1 cellular context compared by ENCODE assay signal in the genomic region with DNA sequence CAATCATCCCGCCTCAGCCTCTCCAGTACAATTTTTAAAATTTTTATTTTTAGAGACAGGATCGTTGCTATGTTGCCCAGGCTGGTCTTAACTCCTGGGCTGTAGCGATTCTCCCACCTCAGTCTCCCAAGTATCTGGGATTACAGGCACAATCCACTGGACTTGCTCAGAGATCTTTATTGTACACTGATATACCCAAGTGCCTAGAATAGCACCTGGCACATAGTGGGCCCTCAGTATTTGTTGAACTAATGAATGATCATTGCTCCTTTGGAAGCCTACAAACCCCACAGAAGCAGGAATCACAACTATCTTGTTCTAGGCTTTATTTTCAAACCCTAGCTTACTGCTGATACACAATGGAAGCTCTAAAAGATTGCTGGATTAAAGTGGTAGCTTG.
TF ChIP-seq lines count a peak whose summit lies in the region.

No MANE protein-coding gene starts in this region.

TF ChIP-seq in WTC11, 78 proteins besides CTCF, POLR2A, EP300 and RAD21 (continued from another document):
- TF ChIP-seq, protein P1, sequence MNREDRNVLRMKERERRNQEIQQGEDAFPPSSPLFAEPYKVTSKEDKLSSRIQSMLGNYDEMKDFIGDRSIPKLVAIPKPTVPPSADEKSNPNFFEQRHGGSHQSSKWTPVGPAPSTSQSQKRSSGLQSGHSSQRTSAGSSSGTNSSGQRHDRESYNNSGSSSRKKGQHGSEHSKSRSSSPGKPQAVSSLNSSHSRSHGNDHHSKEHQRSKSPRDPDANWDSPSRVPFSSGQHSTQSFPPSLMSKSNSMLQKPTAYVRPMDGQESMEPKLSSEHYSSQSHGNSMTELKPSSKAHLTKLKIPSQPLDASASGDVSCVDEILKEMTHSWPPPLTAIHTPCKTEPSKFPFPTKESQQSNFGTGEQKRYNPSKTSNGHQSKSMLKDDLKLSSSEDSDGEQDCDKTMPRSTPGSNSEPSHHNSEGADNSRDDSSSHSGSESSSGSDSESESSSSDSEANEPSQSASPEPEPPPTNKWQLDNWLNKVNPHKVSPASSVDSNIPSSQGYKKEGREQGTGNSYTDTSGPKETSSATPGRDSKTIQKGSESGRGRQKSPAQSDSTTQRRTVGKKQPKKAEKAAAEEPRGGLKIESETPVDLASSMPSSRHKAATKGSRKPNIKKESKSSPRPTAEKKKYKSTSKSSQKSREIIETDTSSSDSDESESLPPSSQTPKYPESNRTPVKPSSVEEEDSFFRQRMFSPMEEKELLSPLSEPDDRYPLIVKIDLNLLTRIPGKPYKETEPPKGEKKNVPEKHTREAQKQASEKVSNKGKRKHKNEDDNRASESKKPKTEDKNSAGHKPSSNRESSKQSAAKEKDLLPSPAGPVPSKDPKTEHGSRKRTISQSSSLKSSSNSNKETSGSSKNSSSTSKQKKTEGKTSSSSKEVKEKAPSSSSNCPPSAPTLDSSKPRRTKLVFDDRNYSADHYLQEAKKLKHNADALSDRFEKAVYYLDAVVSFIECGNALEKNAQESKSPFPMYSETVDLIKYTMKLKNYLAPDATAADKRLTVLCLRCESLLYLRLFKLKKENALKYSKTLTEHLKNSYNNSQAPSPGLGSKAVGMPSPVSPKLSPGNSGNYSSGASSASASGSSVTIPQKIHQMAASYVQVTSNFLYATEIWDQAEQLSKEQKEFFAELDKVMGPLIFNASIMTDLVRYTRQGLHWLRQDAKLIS (CRISPR knock-in tag; IDR thresholded peaks at IDR 0.05; ENCODE audit: borderline replicate concordance): no peak
- TF ChIP-seq MYBL2 (CRISPR knock-in tag; IDR thresholded peaks at IDR 0.05) (no peak), ESRRA (CRISPR knock-in tag; IDR thresholded peaks at IDR 0.05; ENCODE audit: borderline replicate concordance) (no peak), ZNF121 (CRISPR knock-in tag; IDR thresholded peaks at IDR 0.05) (no peak), NFE2L1 (CRISPR knock-in tag; IDR thresholded peaks at IDR 0.05) (no peak), JAZF1 (CRISPR knock-in tag; IDR thresholded peaks at IDR 0.05) (no peak), ZNF671 (CRISPR knock-in tag; IDR thresholded peaks at IDR 0.05) (no peak), MXD4 (CRISPR knock-in tag; IDR thresholded peaks at IDR 0.05; ENCODE audit: borderline replicate concordance) (no peak)
- TF ChIP-seq, protein P2, sequence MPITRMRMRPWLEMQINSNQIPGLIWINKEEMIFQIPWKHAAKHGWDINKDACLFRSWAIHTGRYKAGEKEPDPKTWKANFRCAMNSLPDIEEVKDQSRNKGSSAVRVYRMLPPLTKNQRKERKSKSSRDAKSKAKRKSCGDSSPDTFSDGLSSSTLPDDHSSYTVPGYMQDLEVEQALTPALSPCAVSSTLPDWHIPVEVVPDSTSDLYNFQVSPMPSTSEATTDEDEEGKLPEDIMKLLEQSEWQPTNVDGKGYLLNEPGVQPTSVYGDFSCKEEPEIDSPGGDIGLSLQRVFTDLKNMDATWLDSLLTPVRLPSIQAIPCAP (CRISPR knock-in tag; IDR thresholded peaks at IDR 0.05): no peak
- TF ChIP-seq, protein P3, sequence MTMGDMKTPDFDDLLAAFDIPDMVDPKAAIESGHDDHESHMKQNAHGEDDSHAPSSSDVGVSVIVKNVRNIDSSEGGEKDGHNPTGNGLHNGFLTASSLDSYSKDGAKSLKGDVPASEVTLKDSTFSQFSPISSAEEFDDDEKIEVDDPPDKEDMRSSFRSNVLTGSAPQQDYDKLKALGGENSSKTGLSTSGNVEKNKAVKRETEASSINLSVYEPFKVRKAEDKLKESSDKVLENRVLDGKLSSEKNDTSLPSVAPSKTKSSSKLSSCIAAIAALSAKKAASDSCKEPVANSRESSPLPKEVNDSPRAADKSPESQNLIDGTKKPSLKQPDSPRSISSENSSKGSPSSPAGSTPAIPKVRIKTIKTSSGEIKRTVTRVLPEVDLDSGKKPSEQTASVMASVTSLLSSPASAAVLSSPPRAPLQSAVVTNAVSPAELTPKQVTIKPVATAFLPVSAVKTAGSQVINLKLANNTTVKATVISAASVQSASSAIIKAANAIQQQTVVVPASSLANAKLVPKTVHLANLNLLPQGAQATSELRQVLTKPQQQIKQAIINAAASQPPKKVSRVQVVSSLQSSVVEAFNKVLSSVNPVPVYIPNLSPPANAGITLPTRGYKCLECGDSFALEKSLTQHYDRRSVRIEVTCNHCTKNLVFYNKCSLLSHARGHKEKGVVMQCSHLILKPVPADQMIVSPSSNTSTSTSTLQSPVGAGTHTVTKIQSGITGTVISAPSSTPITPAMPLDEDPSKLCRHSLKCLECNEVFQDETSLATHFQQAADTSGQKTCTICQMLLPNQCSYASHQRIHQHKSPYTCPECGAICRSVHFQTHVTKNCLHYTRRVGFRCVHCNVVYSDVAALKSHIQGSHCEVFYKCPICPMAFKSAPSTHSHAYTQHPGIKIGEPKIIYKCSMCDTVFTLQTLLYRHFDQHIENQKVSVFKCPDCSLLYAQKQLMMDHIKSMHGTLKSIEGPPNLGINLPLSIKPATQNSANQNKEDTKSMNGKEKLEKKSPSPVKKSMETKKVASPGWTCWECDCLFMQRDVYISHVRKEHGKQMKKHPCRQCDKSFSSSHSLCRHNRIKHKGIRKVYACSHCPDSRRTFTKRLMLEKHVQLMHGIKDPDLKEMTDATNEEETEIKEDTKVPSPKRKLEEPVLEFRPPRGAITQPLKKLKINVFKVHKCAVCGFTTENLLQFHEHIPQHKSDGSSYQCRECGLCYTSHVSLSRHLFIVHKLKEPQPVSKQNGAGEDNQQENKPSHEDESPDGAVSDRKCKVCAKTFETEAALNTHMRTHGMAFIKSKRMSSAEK (CRISPR knock-in tag; IDR thresholded peaks at IDR 0.05; ENCODE audit: borderline replicate concordance): no peak
- TF ChIP-seq, protein P4, sequence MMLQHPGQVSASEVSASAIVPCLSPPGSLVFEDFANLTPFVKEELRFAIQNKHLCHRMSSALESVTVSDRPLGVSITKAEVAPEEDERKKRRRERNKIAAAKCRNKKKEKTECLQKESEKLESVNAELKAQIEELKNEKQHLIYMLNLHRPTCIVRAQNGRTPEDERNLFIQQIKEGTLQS (CRISPR knock-in tag; conservative IDR thresholded peaks at IDR 0.05): no peak
- TF ChIP-seq, protein P5, sequence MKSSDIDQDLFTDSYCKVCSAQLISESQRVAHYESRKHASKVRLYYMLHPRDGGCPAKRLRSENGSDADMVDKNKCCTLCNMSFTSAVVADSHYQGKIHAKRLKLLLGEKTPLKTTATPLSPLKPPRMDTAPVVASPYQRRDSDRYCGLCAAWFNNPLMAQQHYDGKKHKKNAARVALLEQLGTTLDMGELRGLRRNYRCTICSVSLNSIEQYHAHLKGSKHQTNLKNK (CRISPR knock-in tag; IDR thresholded peaks at IDR 0.05): no peak
